ENCODE assay signal across 19 cellular contexts in the genomic region with DNA sequence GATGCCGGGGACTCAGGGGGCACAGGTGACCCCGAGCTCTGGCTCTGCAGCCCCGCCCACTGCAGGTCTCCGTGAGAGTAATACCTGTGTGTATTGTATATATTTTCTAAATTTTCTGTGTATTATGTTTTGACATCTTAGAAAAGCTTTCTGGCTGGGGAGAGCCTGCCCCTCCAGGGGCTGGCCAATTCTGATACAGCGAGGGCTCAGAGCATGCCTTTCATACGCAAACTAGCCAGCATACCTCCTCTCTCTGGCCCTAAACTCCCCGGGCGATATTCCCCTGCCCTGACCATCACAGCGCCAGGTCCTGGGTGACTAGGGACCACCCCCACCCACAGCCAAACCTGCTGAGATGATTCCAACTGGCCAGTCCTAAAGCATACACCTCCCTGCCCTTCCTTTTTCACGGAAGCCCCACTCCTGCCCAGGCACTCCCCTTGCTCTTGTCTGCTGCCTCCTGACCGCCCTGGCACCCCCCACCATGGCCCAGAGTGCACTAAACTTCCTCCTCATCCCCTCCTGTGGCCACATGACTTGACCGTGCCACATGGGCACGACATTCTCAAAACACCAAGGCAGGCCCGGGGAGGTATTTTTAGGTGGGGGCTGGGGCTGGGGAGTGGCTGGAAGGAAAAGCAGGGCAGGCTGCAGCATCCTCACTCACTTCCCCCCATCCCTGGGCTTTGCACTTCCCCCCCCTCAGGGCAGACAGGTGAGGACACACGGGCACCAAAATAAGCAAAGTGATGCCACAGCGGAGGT.
"Had no signal": no experiment of that assay in that cellular context is flagged by ENCODE, and none has a peak within 500 bp of the region (broad histone marks: within the 10 kb centered on the region; RNA-seq: fewer than 3 reads in every experiment).

No MANE protein-coding gene starts in this region.

- H3K27ac ChIP-seq: foreskin keratinocyte, sigmoid colon, thoracic aorta had no signal

- H3K36me3 ChIP-seq: sigmoid colon, thoracic aorta had no signal

- DNase-seq: activated CD4-positive, alpha-beta T cell treated with anti-CD3 and anti-CD28 coated beads, Interleukin-2, amount 10 ng/mL, durations not matched to agents 7 days and 5 days; activated CD4-positive, CD25-positive, alpha-beta regulatory T cell treated with anti-CD3 and anti-CD28 coated beads, Interleukin-2, amount 50 U/mL, for 72 hours; activated CD8-positive, alpha-beta memory T cell treated with anti-CD3 and anti-CD28 coated beads, Interleukin-2, amount 10 ng/mL, durations not matched to agents 7 days and 5 days; activated CD8-positive, alpha-beta T cell treated with anti-CD3 and anti-CD28 coated beads for 36 hours; activated gamma-delta T cell treated with Interleukin-2 at 50 U/mL for 16 hours; activated T-cell treated with anti-CD3 and anti-CD28 coated beads for 4 hours; caudate nucleus; dermis blood vessel endothelial cell; effector CD8-positive, alpha-beta T cell; foreskin keratinocyte; mesenchymal stem cell; sigmoid colon; stimulated activated CD4-positive, alpha-beta T cell treated with anti-CD3 and anti-CD28 coated beads, Interleukin-2, amount 100 ng/mL, for 48 hours; stimulated activated CD8-positive, alpha-beta memory T cell treated with anti-CD3 and anti-CD28 coated beads, Interleukin-4, amount 100 ng/mL, for 48 hours; stimulated activated naive B cell treated with anti-CD40 and anti-IgM and Interleukin-4, amounts not matched to agents 10 μg/mL and 1 μg/mL and 100 μg/mL, for 72 hours; T-helper 2 cell had no signal

- H3K9me3 ChIP-seq: sigmoid colon, thoracic aorta had no signal

- H3K4me2 ChIP-seq: smooth muscle cell had no signal

- H3K4me1 ChIP-seq: foreskin keratinocyte, sigmoid colon had no signal

- H3K4me3 ChIP-seq: sigmoid colon, smooth muscle cell, thoracic aorta had no signal

- ATAC-seq: activated CD8-positive, alpha-beta memory T cell treated with anti-CD3 and anti-CD28 coated beads, Interleukin-2, amount 10 ng/mL, durations not matched to agents 7 days and 5 days; activated CD8-positive, alpha-beta T cell treated with anti-CD3 and anti-CD28 coated beads for 36 hours; activated naive CD4-positive, alpha-beta T cell treated with anti-CD3 and anti-CD28 coated beads, Interleukin-2, amount 50 U/mL, for 72 hours; foreskin keratinocyte; stimulated activated naive B cell treated with anti-CD40 and anti-IgM and Interleukin-4, amounts not matched to agents 10 μg/mL and 1 μg/mL and 100 μg/mL, for 72 hours had no signal
